ENCODE assay signal across 1 cellular context in the genomic region with DNA sequence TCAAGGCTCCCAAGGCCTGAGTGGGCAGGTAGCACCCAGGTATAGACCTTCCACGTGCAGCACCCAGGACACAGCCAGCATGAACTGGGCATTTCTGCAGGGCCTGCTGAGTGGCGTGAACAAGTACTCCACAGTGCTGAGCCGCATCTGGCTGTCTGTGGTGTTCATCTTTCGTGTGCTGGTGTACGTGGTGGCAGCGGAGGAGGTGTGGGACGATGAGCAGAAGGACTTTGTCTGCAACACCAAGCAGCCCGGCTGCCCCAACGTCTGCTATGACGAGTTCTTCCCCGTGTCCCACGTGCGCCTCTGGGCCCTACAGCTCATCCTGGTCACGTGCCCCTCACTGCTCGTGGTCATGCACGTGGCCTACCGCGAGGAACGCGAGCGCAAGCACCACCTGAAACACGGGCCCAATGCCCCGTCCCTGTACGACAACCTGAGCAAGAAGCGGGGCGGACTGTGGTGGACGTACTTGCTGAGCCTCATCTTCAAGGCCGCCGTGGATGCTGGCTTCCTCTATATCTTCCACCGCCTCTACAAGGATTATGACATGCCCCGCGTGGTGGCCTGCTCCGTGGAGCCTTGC.
TF ChIP-seq lines count a peak whose summit lies in the region.

No MANE protein-coding gene starts in this region.

TF ChIP-seq in K562, 482 proteins besides CTCF, POLR2A, EP300 and RAD21:
- TF ChIP-seq, protein P1, sequence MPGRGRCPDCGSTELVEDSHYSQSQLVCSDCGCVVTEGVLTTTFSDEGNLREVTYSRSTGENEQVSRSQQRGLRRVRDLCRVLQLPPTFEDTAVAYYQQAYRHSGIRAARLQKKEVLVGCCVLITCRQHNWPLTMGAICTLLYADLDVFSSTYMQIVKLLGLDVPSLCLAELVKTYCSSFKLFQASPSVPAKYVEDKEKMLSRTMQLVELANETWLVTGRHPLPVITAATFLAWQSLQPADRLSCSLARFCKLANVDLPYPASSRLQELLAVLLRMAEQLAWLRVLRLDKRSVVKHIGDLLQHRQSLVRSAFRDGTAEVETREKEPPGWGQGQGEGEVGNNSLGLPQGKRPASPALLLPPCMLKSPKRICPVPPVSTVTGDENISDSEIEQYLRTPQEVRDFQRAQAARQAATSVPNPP (IDR thresholded peaks at IDR 0.05; ENCODE audit: borderline replicate concordance, insufficient read depth, insufficient read length) = no peak
- TF ChIP-seq, protein P2, sequence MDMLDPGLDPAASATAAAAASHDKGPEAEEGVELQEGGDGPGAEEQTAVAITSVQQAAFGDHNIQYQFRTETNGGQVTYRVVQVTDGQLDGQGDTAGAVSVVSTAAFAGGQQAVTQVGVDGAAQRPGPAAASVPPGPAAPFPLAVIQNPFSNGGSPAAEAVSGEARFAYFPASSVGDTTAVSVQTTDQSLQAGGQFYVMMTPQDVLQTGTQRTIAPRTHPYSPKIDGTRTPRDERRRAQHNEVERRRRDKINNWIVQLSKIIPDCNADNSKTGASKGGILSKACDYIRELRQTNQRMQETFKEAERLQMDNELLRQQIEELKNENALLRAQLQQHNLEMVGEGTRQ (CRISPR knock-in tag; IDR thresholded peaks at IDR 0.05) = peak; percentile 78
- TF ChIP-seq, protein P3, sequence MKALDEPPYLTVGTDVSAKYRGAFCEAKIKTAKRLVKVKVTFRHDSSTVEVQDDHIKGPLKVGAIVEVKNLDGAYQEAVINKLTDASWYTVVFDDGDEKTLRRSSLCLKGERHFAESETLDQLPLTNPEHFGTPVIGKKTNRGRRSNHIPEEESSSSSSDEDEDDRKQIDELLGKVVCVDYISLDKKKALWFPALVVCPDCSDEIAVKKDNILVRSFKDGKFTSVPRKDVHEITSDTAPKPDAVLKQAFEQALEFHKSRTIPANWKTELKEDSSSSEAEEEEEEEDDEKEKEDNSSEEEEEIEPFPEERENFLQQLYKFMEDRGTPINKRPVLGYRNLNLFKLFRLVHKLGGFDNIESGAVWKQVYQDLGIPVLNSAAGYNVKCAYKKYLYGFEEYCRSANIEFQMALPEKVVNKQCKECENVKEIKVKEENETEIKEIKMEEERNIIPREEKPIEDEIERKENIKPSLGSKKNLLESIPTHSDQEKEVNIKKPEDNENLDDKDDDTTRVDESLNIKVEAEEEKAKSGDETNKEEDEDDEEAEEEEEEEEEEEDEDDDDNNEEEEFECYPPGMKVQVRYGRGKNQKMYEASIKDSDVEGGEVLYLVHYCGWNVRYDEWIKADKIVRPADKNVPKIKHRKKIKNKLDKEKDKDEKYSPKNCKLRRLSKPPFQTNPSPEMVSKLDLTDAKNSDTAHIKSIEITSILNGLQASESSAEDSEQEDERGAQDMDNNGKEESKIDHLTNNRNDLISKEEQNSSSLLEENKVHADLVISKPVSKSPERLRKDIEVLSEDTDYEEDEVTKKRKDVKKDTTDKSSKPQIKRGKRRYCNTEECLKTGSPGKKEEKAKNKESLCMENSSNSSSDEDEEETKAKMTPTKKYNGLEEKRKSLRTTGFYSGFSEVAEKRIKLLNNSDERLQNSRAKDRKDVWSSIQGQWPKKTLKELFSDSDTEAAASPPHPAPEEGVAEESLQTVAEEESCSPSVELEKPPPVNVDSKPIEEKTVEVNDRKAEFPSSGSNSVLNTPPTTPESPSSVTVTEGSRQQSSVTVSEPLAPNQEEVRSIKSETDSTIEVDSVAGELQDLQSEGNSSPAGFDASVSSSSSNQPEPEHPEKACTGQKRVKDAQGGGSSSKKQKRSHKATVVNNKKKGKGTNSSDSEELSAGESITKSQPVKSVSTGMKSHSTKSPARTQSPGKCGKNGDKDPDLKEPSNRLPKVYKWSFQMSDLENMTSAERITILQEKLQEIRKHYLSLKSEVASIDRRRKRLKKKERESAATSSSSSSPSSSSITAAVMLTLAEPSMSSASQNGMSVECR (CRISPR knock-in tag; IDR thresholded peaks at IDR 0.05) = no peak
- TF ChIP-seq, protein P4, sequence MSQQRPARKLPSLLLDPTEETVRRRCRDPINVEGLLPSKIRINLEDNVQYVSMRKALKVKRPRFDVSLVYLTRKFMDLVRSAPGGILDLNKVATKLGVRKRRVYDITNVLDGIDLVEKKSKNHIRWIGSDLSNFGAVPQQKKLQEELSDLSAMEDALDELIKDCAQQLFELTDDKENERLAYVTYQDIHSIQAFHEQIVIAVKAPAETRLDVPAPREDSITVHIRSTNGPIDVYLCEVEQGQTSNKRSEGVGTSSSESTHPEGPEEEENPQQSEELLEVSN (IDR thresholded peaks at IDR 0.05; ENCODE audit: borderline replicate concordance in 1 of 2, extremely low read depth in 1 of 2, insufficient read depth in 1 of 2, insufficient read length in 1 of 2, low read depth in 1 of 2, low read length in 1 of 2, poor library complexity in 1 of 2, severe bottlenecking in 1 of 2) = peak; percentile 60 to 79
- TF ChIP-seq BHLHE40 (IDR thresholded peaks at IDR 0.05; ENCODE audit: low read length) (peak; percentile 66), ZNF431 (CRISPR knock-in tag; IDR thresholded peaks at IDR 0.05) (peak; percentile 46; the same call in 1 of the 2 replicates), ZNF324 (CRISPR knock-in tag; IDR thresholded peaks at IDR 0.05) (no peak), L3MBTL2 (IDR thresholded peaks at IDR 0.05) (peak; percentile 69), BMI1 (IDR thresholded peaks at IDR 0.05; ENCODE audit: low read length) (no peak)
- TF ChIP-seq, protein P5, sequence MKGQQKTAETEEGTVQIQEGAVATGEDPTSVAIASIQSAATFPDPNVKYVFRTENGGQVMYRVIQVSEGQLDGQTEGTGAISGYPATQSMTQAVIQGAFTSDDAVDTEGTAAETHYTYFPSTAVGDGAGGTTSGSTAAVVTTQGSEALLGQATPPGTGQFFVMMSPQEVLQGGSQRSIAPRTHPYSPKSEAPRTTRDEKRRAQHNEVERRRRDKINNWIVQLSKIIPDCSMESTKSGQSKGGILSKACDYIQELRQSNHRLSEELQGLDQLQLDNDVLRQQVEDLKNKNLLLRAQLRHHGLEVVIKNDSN (CRISPR knock-in tag; IDR thresholded peaks at IDR 0.05) = peak; percentile 84
- TF ChIP-seq, protein P6, sequence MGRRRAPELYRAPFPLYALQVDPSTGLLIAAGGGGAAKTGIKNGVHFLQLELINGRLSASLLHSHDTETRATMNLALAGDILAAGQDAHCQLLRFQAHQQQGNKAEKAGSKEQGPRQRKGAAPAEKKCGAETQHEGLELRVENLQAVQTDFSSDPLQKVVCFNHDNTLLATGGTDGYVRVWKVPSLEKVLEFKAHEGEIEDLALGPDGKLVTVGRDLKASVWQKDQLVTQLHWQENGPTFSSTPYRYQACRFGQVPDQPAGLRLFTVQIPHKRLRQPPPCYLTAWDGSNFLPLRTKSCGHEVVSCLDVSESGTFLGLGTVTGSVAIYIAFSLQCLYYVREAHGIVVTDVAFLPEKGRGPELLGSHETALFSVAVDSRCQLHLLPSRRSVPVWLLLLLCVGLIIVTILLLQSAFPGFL (CRISPR knock-in tag; IDR thresholded peaks at IDR 0.05) = no peak
- TF ChIP-seq, protein P7, sequence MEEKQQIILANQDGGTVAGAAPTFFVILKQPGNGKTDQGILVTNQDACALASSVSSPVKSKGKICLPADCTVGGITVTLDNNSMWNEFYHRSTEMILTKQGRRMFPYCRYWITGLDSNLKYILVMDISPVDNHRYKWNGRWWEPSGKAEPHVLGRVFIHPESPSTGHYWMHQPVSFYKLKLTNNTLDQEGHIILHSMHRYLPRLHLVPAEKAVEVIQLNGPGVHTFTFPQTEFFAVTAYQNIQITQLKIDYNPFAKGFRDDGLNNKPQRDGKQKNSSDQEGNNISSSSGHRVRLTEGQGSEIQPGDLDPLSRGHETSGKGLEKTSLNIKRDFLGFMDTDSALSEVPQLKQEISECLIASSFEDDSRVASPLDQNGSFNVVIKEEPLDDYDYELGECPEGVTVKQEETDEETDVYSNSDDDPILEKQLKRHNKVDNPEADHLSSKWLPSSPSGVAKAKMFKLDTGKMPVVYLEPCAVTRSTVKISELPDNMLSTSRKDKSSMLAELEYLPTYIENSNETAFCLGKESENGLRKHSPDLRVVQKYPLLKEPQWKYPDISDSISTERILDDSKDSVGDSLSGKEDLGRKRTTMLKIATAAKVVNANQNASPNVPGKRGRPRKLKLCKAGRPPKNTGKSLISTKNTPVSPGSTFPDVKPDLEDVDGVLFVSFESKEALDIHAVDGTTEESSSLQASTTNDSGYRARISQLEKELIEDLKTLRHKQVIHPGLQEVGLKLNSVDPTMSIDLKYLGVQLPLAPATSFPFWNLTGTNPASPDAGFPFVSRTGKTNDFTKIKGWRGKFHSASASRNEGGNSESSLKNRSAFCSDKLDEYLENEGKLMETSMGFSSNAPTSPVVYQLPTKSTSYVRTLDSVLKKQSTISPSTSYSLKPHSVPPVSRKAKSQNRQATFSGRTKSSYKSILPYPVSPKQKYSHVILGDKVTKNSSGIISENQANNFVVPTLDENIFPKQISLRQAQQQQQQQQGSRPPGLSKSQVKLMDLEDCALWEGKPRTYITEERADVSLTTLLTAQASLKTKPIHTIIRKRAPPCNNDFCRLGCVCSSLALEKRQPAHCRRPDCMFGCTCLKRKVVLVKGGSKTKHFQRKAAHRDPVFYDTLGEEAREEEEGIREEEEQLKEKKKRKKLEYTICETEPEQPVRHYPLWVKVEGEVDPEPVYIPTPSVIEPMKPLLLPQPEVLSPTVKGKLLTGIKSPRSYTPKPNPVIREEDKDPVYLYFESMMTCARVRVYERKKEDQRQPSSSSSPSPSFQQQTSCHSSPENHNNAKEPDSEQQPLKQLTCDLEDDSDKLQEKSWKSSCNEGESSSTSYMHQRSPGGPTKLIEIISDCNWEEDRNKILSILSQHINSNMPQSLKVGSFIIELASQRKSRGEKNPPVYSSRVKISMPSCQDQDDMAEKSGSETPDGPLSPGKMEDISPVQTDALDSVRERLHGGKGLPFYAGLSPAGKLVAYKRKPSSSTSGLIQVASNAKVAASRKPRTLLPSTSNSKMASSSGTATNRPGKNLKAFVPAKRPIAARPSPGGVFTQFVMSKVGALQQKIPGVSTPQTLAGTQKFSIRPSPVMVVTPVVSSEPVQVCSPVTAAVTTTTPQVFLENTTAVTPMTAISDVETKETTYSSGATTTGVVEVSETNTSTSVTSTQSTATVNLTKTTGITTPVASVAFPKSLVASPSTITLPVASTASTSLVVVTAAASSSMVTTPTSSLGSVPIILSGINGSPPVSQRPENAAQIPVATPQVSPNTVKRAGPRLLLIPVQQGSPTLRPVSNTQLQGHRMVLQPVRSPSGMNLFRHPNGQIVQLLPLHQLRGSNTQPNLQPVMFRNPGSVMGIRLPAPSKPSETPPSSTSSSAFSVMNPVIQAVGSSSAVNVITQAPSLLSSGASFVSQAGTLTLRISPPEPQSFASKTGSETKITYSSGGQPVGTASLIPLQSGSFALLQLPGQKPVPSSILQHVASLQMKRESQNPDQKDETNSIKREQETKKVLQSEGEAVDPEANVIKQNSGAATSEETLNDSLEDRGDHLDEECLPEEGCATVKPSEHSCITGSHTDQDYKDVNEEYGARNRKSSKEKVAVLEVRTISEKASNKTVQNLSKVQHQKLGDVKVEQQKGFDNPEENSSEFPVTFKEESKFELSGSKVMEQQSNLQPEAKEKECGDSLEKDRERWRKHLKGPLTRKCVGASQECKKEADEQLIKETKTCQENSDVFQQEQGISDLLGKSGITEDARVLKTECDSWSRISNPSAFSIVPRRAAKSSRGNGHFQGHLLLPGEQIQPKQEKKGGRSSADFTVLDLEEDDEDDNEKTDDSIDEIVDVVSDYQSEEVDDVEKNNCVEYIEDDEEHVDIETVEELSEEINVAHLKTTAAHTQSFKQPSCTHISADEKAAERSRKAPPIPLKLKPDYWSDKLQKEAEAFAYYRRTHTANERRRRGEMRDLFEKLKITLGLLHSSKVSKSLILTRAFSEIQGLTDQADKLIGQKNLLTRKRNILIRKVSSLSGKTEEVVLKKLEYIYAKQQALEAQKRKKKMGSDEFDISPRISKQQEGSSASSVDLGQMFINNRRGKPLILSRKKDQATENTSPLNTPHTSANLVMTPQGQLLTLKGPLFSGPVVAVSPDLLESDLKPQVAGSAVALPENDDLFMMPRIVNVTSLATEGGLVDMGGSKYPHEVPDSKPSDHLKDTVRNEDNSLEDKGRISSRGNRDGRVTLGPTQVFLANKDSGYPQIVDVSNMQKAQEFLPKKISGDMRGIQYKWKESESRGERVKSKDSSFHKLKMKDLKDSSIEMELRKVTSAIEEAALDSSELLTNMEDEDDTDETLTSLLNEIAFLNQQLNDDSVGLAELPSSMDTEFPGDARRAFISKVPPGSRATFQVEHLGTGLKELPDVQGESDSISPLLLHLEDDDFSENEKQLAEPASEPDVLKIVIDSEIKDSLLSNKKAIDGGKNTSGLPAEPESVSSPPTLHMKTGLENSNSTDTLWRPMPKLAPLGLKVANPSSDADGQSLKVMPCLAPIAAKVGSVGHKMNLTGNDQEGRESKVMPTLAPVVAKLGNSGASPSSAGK (IDR thresholded peaks at IDR 0.05) = peak; percentile 70
- TF ChIP-seq, protein P8, sequence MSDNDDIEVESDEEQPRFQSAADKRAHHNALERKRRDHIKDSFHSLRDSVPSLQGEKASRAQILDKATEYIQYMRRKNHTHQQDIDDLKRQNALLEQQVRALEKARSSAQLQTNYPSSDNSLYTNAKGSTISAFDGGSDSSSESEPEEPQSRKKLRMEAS (CRISPR knock-in tag; IDR thresholded peaks at IDR 0.05) = peak; percentile 93
